Comparison of ENCODE assay signal across 28 cellular contexts in genomic region chr7:114689391-114689790, GRCh38.
"Had no signal": no experiment of that assay in that cellular context is flagged by ENCODE, and none has a peak within 500 bp of the region (broad histone marks: within the 10 kb centered on the region; RNA-seq: fewer than 3 reads in every experiment).

No MANE protein-coding gene starts in this region.

- H3K27me3 ChIP-seq: adrenal gland, ascending aorta, brain microvascular endothelial cell, esophagus squamous epithelium, stomach, thyroid gland, upper lobe of right lung had no signal

- ATAC-seq: activated CD4-positive, CD25-positive, alpha-beta regulatory T cell treated with anti-CD3 and anti-CD28 coated beads, Interleukin-2, amount 50 U/mL, for 24 hours; left colon; naive thymus-derived CD8-positive, alpha-beta T cell; right cardiac atrium; stimulated activated naive B cell treated with anti-CD40 and anti-IgM and Interleukin-4, amounts not matched to agents 10 μg/mL and 1 μg/mL and 100 μg/mL, for 72 hours; upper lobe of right lung had no signal

- H3K36me3 ChIP-seq: adrenal gland, brain microvascular endothelial cell, thyroid gland, upper lobe of right lung had no signal

- H3K4me3 ChIP-seq: adrenal gland, ascending aorta, esophagus squamous epithelium, stomach, thyroid gland, upper lobe of right lung had no signal

- H3K9me3 ChIP-seq: adrenal gland, ascending aorta, esophagus squamous epithelium, stomach, thyroid gland, upper lobe of right lung had no signal

- H3K27ac ChIP-seq: adrenal gland, ascending aorta, brain microvascular endothelial cell, epithelial cell of prostate, esophagus squamous epithelium, stomach, thyroid gland, upper lobe of right lung, VCaP had no signal

- DNase-seq: activated CD4-positive, alpha-beta memory T cell treated with anti-CD3 and anti-CD28 coated beads for 36 hours; activated CD4-positive, alpha-beta T cell treated with anti-CD3 and anti-CD28 coated beads for 48 hours; activated CD8-positive, alpha-beta memory T cell treated with anti-CD3 and anti-CD28 coated beads, Interleukin-2, amount 50 U/mL, for 4 hours; activated effector memory CD4-positive, alpha-beta T cell treated with anti-CD3 and anti-CD28 coated beads, Interleukin-2, amount 50 U/mL, for 16 hours; activated naive CD4-positive, alpha-beta T cell treated with anti-CD3 and anti-CD28 coated beads for 36 hours; activated naive CD8-positive, alpha-beta T cell treated with anti-CD3 and anti-CD28 coated beads for 36 hours; activated T-cell treated with anti-CD3 and anti-CD28 coated beads, Interleukin-2, amount 50 U/mL, for 1 hour; adrenal gland; brain microvascular endothelial cell; caudate nucleus; esophagus squamous epithelium; glutamatergic neuron; immature natural killer cell; kidney; left colon; naive thymus-derived CD8-positive, alpha-beta T cell; right cardiac atrium; stimulated activated CD4-positive, alpha-beta T cell treated with anti-CD3 and anti-CD28 coated beads, Interleukin-15, amount 100 ng/mL, for 24 hours; stimulated activated CD4-positive, alpha-beta T cell treated with anti-CD3 and anti-CD28 coated beads, Interleukin-2, amount 100 ng/mL, for 24 hours; stimulated activated naive B cell treated with anti-CD40 and anti-IgM and Interleukin-4, amounts not matched to agents 10 μg/mL and 1 μg/mL and 100 μg/mL, for 72 hours; stomach; T-helper 9 cell; thyroid gland; upper lobe of right lung had no signal

- H3K4me1 ChIP-seq: adrenal gland, ascending aorta, esophagus squamous epithelium, stomach, thyroid gland, upper lobe of right lung had no signal
